ENCODE assay signal across 12 cellular contexts in genomic region chr15:91783001-91783400, GRCh38.
DNase-seq lines count a peak whose midpoint lies in the region; ATAC-seq and TF ChIP-seq lines count a peak whose summit lies in the region.
"Had no signal": no experiment of that assay in that cellular context is flagged by ENCODE, and none has a peak within 500 bp of the region (broad histone marks: within the 10 kb centered on the region; RNA-seq: fewer than 3 reads in every experiment).

No MANE protein-coding gene starts in this region.

- peak; percentile 91 for ATAC-seq in Right ventricle myocardium superior (ENCODE audit: poor library complexity)
- peak; percentile 74 to 90 (median 88) for ATAC-seq in heart left ventricle
- peak; percentile 54 to 94 (median 90) for ATAC-seq in psoas muscle
- ATAC-seq in HG03439 (IDR thresholded peaks at IDR 0.05; ENCODE audit: unreplicated experiment): no peak
- ATAC-seq: GM12878, HCT116 had no signal

- H3K9me3 ChIP-seq in heart left ventricle: no peaks in the 10 kb centered on the region
- H3K9me3 ChIP-seq in psoas muscle: no peaks in the 10 kb centered on the region

- TF ChIP-seq CTCF in heart left ventricle (IDR thresholded peaks at IDR 0.05) (no peak), psoas muscle (IDR thresholded peaks at IDR 0.05) (no peak)

- 33 to 41% (median 40%) methylated on average over 3 of the region's 3 CpGs for WGBS in heart left ventricle, 4 donors
- 41 to 52% (median 45%) methylated on average over 3 of the region's 3 CpGs for WGBS in psoas muscle, 3 donors

- H3K27ac ChIP-seq in heart left ventricle (peak overlapping the region in 9 of 12 donors; percentile 22 to 79 (median 60)), psoas muscle (no peak overlapping the region)

- H3K4me3 ChIP-seq in heart left ventricle: peak overlapping the region in 8 of 12 donors; percentile 4 to 34 (median 26)
- H3K4me3 ChIP-seq in psoas muscle: peak overlapping the region; percentile 13
- H3K4me3 ChIP-seq: GM12878 had no signal

- H3K36me3 ChIP-seq in heart left ventricle: no peaks in the 10 kb centered on the region
- H3K36me3 ChIP-seq in psoas muscle (ENCODE audit: insufficient read depth in 1 of 2, low read depth in 1 of 2): no peaks in the 10 kb centered on the region

- TF ChIP-seq POLR2A in heart left ventricle (IDR thresholded peaks at IDR 0.05): no peak

- intact Hi-C loops in Right ventricle myocardium superior (cut with DNase I) (no loop called here), cardiac septum (cut with DNase I) (loop anchor here (2.0 kb wide), 1 partner anchor 20 kb away; no protein-coding TSS in a partner anchor), heart left ventricle (cut with DNase I) (loop anchor here in 1 of 10 donors (5.0 kb wide), 1 partner anchor 69 kb away; the partner anchor contains the start of gene SLCO3A1), psoas muscle (cut with DNase I) (no loop called here)

- DNase-seq in Right ventricle myocardium superior (no peak), cardiac septum (ENCODE audit: low spot score) (no peak), heart left ventricle (no peak), psoas muscle (no peak), OCI-M2 (lab: John Stamatoyannopoulos, UW; ENCODE audit: unreplicated experiment) (no peak), globus pallidus (ENCODE audit: low spot score) (no peak)
- DNase-seq: C1 segment of cervical spinal cord; CD4-positive, alpha-beta T cell; DMS 273 treated with DMSO at 0.1 percent for 48 hours had no signal

- H3K27me3 ChIP-seq in heart left ventricle (peaks cover 0 to 7% (median 0%) of the 10 kb centered on the region in 9 donors), psoas muscle (ENCODE audit: insufficient read depth in 3 of 3, low read length in 2 of 3) (peaks cover 0 to 2% (median 2%) of the 10 kb centered on the region in 3 donors)

- H3K4me1 ChIP-seq in heart left ventricle (peaks cover 0 to 32% (median 1%) of the 10 kb centered on the region in 12 donors), psoas muscle (peaks cover 14% of the 10 kb centered on the region)
